ENCODE assay signal across 10 cellular contexts in the genomic region with DNA sequence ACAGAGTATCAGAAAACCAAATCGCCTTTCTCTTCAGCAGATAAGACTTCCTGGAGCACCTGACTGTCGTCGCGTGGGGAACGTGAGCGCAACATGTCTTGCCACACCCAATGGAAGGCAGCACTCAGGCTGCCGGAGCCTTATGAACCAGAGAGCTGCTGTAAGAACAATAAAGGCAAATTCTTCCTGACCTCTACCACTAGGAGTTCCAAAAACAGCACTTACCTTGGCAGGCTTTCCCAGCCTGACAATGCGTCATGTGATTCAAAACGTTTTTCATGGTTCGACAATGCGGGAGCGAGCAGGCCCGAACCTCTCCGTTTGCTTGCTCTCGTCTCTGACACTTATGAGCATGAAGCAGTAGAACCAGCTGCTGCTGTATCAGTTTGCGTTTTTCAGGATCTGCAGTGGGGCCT.
DNase-seq lines count a peak whose midpoint lies in the region; ATAC-seq and TF ChIP-seq lines count a peak whose summit lies in the region.
"Had no signal": no experiment of that assay in that cellular context is flagged by ENCODE, and none has a peak within 500 bp of the region (broad histone marks: within the 10 kb centered on the region; RNA-seq: fewer than 3 reads in every experiment).

No MANE protein-coding gene starts in this region.

- H3K9me3 Mint-ChIP-seq in activated B cell treated with CpG ODN at 0.5 μM for 24 hours: no peaks in the 10 kb centered on the region

- TF ChIP-seq CTCF in activated B cell treated with CpG ODN at 0.5 μM for 24 hours (IDR thresholded peaks at IDR 0.05) (no peak), esophagus muscularis mucosa (IDR thresholded peaks at IDR 0.05) (peak; percentile 8 to 37 (median 19)), thyroid gland (IDR thresholded peaks at IDR 0.05) (no peak), MM.1S (IDR thresholded peaks at IDR 0.05; ENCODE audit: low read length) (no peak)

- H3K36me3 ChIP-seq in esophagus muscularis mucosa (peaks cover 6 to 45% (median 30%) of the 10 kb centered on the region in 4 donors), thyroid gland (peaks cover 26 to 27% of the 10 kb centered on the region in 2 donors), MM.1S (replicated peaks; ENCODE audit: insufficient read depth, low read length) (0 out of 2 replicates have a peak, but pooled peaks cover 8% of the 10 kb centered on the region)

- H3K9me2 ChIP-seq in MM.1S (replicated peaks; ENCODE audit: insufficient read depth, low read length): no peaks in the 10 kb centered on the region

- POLR2A ChIA-PET in activated B cell treated with CpG ODN at 0.5 μM for 24 hours (lab: Charles Lee): no interaction called here

- peaks cover 43 to 69% (median 61%) of the 10 kb centered on the region in 4 donors for H3K4me1 ChIP-seq in esophagus muscularis mucosa
- H3K4me1 ChIP-seq in thyroid gland: peaks cover 25 to 30% of the 10 kb centered on the region in 2 donors
- H3K4me1 ChIP-seq in MM.1S (ENCODE audit: low read length): peaks cover 12% of the 10 kb centered on the region

- no peak overlapping the region for H2AFZ ChIP-seq in MM.1S (ENCODE audit: low read length)

- H3K4me3 ChIP-seq in esophagus muscularis mucosa (peak overlapping the region in 2 of 4 donors; percentile 1 to 9), thyroid gland (replicated peaks in 1 of 3) (no peak overlapping the region), MM.1S (ENCODE audit: low read length) (no peak overlapping the region)

- H3K36me3 Mint-ChIP-seq in activated B cell treated with CpG ODN at 0.5 μM for 24 hours (ENCODE audit: low read depth): peaks cover 48% of the 10 kb centered on the region

- H3K9me3 ChIP-seq in esophagus muscularis mucosa: no peaks in the 10 kb centered on the region
- H3K9me3 ChIP-seq in thyroid gland: no peaks in the 10 kb centered on the region
- H3K9me3 ChIP-seq in MM.1S (replicated peaks; ENCODE audit: insufficient read depth, low read length): no peaks in the 10 kb centered on the region

- peaks cover 8% of the 10 kb centered on the region for H3F3A ChIP-seq in MM.1S (ENCODE audit: insufficient read depth, low read length)

- H4K20me1 ChIP-seq in MM.1S (ENCODE audit: insufficient read depth, low read length): peaks cover 21% of the 10 kb centered on the region

- TF ChIP-seq POLR2A in esophagus muscularis mucosa (IDR thresholded peaks at IDR 0.05; ENCODE audit: low read depth) (no peak), thyroid gland (IDR thresholded peaks at IDR 0.05) (no peak)

- H3K9ac ChIP-seq in MM.1S (ENCODE audit: low read length): no peak overlapping the region

- 41% methylated on average over 16 of the region's 16 CpGs for WGBS in esophagus muscularis mucosa
- WGBS in thyroid gland, 2 donors: 65 to 73% methylated on average over 16 of the region's 16 CpGs

- peaks cover 82% of the 10 kb centered on the region for H3K79me2 ChIP-seq in MM.1S (ENCODE audit: low read length)

- H3K27ac Mint-ChIP-seq in activated B cell treated with CpG ODN at 0.5 μM for 24 hours: peak overlapping the region; percentile 61

- H3K27ac ChIP-seq in esophagus muscularis mucosa (replicated peaks in 1 of 4): peak overlapping the region; percentile 56 to 72 (median 62)
- no peak overlapping the region for H3K27ac ChIP-seq in thyroid gland
- no peak overlapping the region for H3K27ac ChIP-seq in MM.1S (ENCODE audit: low read length)

- no peak overlapping the region for H3K4me2 ChIP-seq in MM.1S (ENCODE audit: low read depth, low read length)

- intact Hi-C loops in activated B cell treated with CpG ODN at 0.5 μM for 24 hours (cut with micrococcal nuclease): no loop called here
- intact Hi-C loops in esophagus muscularis mucosa (cut with DNase I): loop anchor here (5.0 kb wide), 1 partner anchor 79 kb away; no protein-coding TSS in a partner anchor
- intact Hi-C loops in thyroid gland (cut with DNase I): no loop called here

- peaks cover 57% of the 10 kb centered on the region for H3K4me1 Mint-ChIP-seq in activated B cell treated with CpG ODN at 0.5 μM for 24 hours

- H3K27me3 Mint-ChIP-seq in activated B cell treated with CpG ODN at 0.5 μM for 24 hours: no peaks in the 10 kb centered on the region

- DNase-seq in activated B cell treated with CpG ODN at 0.5 μM for 24 hours: no peak
- DNase-seq in esophagus muscularis mucosa (ENCODE audit: extremely low spot score): no peak
- peak; percentile 73 to 87 for DNase-seq in lung microvascular endothelial cell (ENCODE audit: low read depth in 2 of 2)
- peak; percentile 19 to 34 for DNase-seq in thyroid gland
- no peak for DNase-seq in hepatic stellate cell (ENCODE audit: low spot score)
- no peak for DNase-seq in MM.1S
- DNase-seq: amniotic stem cell, NCI-H2227 treated with DMSO at 0.1 percent for 48 hours had no signal

- TF ChIP-seq EP300 in esophagus muscularis mucosa (IDR thresholded peaks at IDR 0.05): no peak

- H3K27me3 ChIP-seq in esophagus muscularis mucosa (no peaks in the 10 kb centered on the region), thyroid gland (no peaks in the 10 kb centered on the region), MM.1S (replicated peaks; ENCODE audit: insufficient read depth, low read length) (no peaks in the 10 kb centered on the region)

- CTCF ChIA-PET in activated B cell treated with CpG ODN at 0.5 μM for 24 hours (lab: Charles Lee): no interaction called here

- no peak overlapping the region for H3K4me3 Mint-ChIP-seq in activated B cell treated with CpG ODN at 0.5 μM for 24 hours

- ATAC-seq in activated B cell treated with CpG ODN at 0.5 μM for 24 hours (ENCODE audit: low read depth) (no peak), GM19463 (IDR thresholded peaks at IDR 0.05; ENCODE audit: unreplicated experiment) (no peak), HG03432 (IDR thresholded peaks at IDR 0.05; ENCODE audit: unreplicated experiment) (no peak)

Comparison
In these comparisons a context has a peak if more than half of its experiments do, and no peak if none do; other contexts are left out.
1. DNase-seq: peak in lung microvascular endothelial cell (2 of 2) and thyroid gland (2 of 2); none in activated B cell treated with CpG ODN at 0.5 μM for 24 hours (single experiment), esophagus muscularis mucosa (single experiment), hepatic stellate cell (single experiment) and MM.1S (single experiment).
2. CTCF ChIP-seq: peak in esophagus muscularis mucosa (3 of 3); none in activated B cell treated with CpG ODN at 0.5 μM for 24 hours (single experiment), thyroid gland (0 of 6) and MM.1S (single experiment).
3. H3K27ac ChIP-seq: peak in esophagus muscularis mucosa (4 of 4); none in thyroid gland (0 of 3) and MM.1S (single experiment).